ENCODE assay signal across 24 cellular contexts in the genomic region with DNA sequence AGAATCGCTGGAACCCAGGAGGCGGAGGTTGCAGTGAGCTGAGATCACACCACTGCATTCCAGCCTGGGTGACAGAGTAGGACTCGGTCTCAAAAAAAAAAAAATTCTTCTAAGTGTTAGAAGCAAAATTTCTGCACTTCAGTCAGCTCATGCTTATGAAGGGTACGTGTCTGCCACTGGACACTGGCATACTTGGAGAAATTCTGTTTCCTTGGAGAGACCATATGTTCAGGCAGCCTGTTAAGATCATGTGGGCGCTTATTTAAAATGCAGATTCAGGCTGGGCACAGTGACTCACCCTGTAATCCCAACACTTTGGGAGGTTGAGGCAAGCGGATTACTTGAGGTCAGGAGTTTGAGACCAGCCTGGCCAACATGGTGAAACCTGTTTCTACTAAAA.
"Had no signal": no experiment of that assay in that cellular context is flagged by ENCODE, and none has a peak within 500 bp of the region (broad histone marks: within the 10 kb centered on the region; RNA-seq: fewer than 3 reads in every experiment).

No MANE protein-coding gene starts in this region.

- ATAC-seq: activated CD4-positive, alpha-beta T cell treated with anti-CD3 and anti-CD28 coated beads for 36 hours; activated CD8-positive, alpha-beta T cell treated with anti-CD3 and anti-CD28 coated beads for 36 hours; activated T-cell treated with anti-CD3 and anti-CD28 coated beads, Interleukin-2, amount 50 U/mL, for 72 hours; Panc1; Right ventricle myocardium inferior had no signal

- H3K4me3 Mint-ChIP-seq: activated CD4-positive, alpha-beta T cell treated with anti-CD3 and anti-CD28 coated beads for 36 hours; activated CD8-positive, alpha-beta T cell treated with anti-CD3 and anti-CD28 coated beads for 36 hours; activated naive CD4-positive, alpha-beta T cell treated with anti-CD3 and anti-CD28 coated beads, Interleukin-2, amount 50 U/mL, for 24 hours; activated T-cell treated with anti-CD3 and anti-CD28 coated beads, Interleukin-2, amount 50 U/mL, for 72 hours had no signal

- H3K36me3 ChIP-seq: breast epithelium had no signal

- DNase-seq: activated CD4-positive, alpha-beta T cell treated with anti-CD3 and anti-CD28 coated beads for 36 hours; activated CD4-positive, alpha-beta T cell treated with anti-CD3 and anti-CD28 coated beads, Interleukin-2, amount 50 U/mL, for 1 hour; activated CD8-positive, alpha-beta memory T cell treated with anti-CD3 and anti-CD28 coated beads, Interleukin-2, amount 50 U/mL, for 4 hours; activated CD8-positive, alpha-beta T cell treated with anti-CD3 and anti-CD28 coated beads for 36 hours; activated gamma-delta T cell treated with Interleukin-2 at 50 U/mL for 16 hours; activated T-cell treated with anti-CD3 and anti-CD28 coated beads, Interleukin-2, amount 50 U/mL, for 72 hours; Kasumi-1; NCI-H1105 treated with DMSO at 0.1 percent for 48 hours; NCI-H1436 treated with DMSO at 0.1 percent for 48 hours; NCI-H187; NCI-H2081; NCI-H510A treated with DMSO at 0.1 percent for 48 hours; NCI-H69; NK-92 treated with Interleukin-12 subunit alpha and Interleukin-12 subunit beta, amount 100 ng/mL, for 24 hours; OCI-M1; RPMI8226; SK-N-SH; T-helper 1 cell; WERI-Rb-1 had no signal

- H3K27ac Mint-ChIP-seq: activated CD4-positive, alpha-beta T cell treated with anti-CD3 and anti-CD28 coated beads for 36 hours; activated CD8-positive, alpha-beta T cell treated with anti-CD3 and anti-CD28 coated beads for 36 hours; activated naive CD4-positive, alpha-beta T cell treated with anti-CD3 and anti-CD28 coated beads, Interleukin-2, amount 50 U/mL, for 24 hours; activated T-cell treated with anti-CD3 and anti-CD28 coated beads, Interleukin-2, amount 50 U/mL, for 72 hours; activated T-helper 2 cell treated with anti-CD3 and anti-CD28 coated beads, Interferon-gamma antibody, Interleukin-2, Interleukin-4, amounts not matched to agents 10 μg/mL and 5 μg/mL and 100 μg/mL, durations not matched to agents 14 hours and 24 hours and 36 hours had no signal

- H3K27ac ChIP-seq: breast epithelium, WERI-Rb-1 had no signal

- H3K4me3 ChIP-seq: breast epithelium had no signal

- H3K4me1 ChIP-seq: breast epithelium had no signal

- H3K27me3 Mint-ChIP-seq: activated CD8-positive, alpha-beta T cell treated with anti-CD3 and anti-CD28 coated beads for 36 hours; activated naive CD4-positive, alpha-beta T cell treated with anti-CD3 and anti-CD28 coated beads, Interleukin-2, amount 50 U/mL, for 24 hours had no signal

- H3K4me1 Mint-ChIP-seq: activated CD4-positive, alpha-beta T cell treated with anti-CD3 and anti-CD28 coated beads for 36 hours; activated naive CD4-positive, alpha-beta T cell treated with anti-CD3 and anti-CD28 coated beads, Interleukin-2, amount 50 U/mL, for 24 hours had no signal

- H3K27me3 ChIP-seq: breast epithelium had no signal
